ENCODE assay signal across 17 cellular contexts in the genomic region with DNA sequence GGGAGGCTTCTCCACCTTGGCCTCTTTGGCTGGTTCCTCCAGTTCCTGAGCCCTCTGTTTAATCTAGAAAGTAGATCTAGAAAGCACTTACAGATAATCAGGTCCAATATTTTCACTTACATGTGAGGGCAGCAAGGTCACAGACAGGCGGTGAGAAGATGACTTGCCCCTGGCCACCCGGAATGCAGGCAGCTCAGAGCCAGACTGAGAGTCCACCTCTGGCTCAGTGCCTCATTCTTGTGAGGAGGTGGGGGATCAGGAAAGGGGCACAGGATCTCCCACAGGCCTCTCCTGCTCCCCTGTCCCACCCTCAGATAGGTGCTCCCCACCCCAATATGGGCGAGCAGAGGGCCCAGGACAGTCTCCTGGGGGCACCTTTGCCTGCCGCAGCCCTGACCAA. TPM values are rescaled to one million over a fixed set of nuclear protein-coding genes. Genes with fewer than 3 reads are reported as not detected.
DNase-seq lines count a peak whose midpoint lies in the region; ATAC-seq and TF ChIP-seq lines count a peak whose summit lies in the region.
"Had no signal": no experiment of that assay in that cellular context is flagged by ENCODE, and none has a peak within 500 bp of the region (broad histone marks: within the 10 kb centered on the region; RNA-seq: fewer than 3 reads in every experiment).

No MANE protein-coding gene starts in this region.

- no peak overlapping the region for H3K27ac Mint-ChIP-seq in chondrocyte (ENCODE audit: unreplicated experiment)
- H3K27ac Mint-ChIP-seq: CD4-positive, alpha-beta T cell; GM23338; HFFc6; IgD-negative memory B cell had no signal

- H3K36me3 Mint-ChIP-seq in chondrocyte (ENCODE audit: low read depth) = peaks cover 1% of the 10 kb centered on the region

- no peaks in the 10 kb centered on the region for H3K9me3 Mint-ChIP-seq in chondrocyte (ENCODE audit: low read depth)
- H3K9me3 Mint-ChIP-seq: CD4-positive, alpha-beta T cell; GM23338; HFFc6; IgD-negative memory B cell had no signal

- DNase-seq in chondrocyte (ENCODE audit: low spot score) = peak; percentile 43
- peak; percentile 81 for DNase-seq in islet precursor cell
- DNase-seq in retina = peak; percentile 0
- DNase-seq in stimulated activated naive CD8-positive, alpha-beta T cell treated with anti-CD3 and anti-CD28 coated beads, Interleukin-15, Interleukin-2, amounts not matched to agents 100 U/mL and 50 U/mL, for 24 hours = no peak
- no peak for DNase-seq in germinal center (ENCODE audit: low spot score)
- no peak for DNase-seq in 8988T
- DNase-seq: AML-193; CD4-positive, alpha-beta T cell; GDM1; HFFc6 had no signal

- no peak for ATAC-seq in stimulated activated naive CD8-positive, alpha-beta T cell treated with anti-CD3 and anti-CD28 coated beads, Interleukin-15, Interleukin-2, amounts not matched to agents 100 U/mL and 50 U/mL, for 24 hours
- ATAC-seq: A549, HCT116, HepG2 had no signal

- H3K27me3 Mint-ChIP-seq in chondrocyte (ENCODE audit: low read depth) = peaks cover 69% of the 10 kb centered on the region

- H3K4me1 Mint-ChIP-seq in chondrocyte (ENCODE audit: low read depth) = peaks cover 6% of the 10 kb centered on the region

- H3K4me3 Mint-ChIP-seq in chondrocyte (ENCODE audit: unreplicated experiment) = no peak overlapping the region
- H3K4me3 Mint-ChIP-seq: CD4-positive, alpha-beta T cell; GM23338; HFFc6; IgD-negative memory B cell had no signal

- TF ChIP-seq CTCF in chondrocyte (IDR thresholded peaks at IDR 0.05) = no peak

RNA-seq across cellular contexts. Expression of a gene that starts 5.8 kb away (rescaled TPM):
- total RNA-seq in chondrocyte = not detected in 3 replicates
- total RNA-seq: CD4-positive, alpha-beta T cell; GM23338; H7; HFFc6 had no signal

RNA-seq across cellular contexts. Expression of a gene that starts 15.3 kb away (rescaled TPM):
- not detected in 3 replicates for total RNA-seq in chondrocyte
- total RNA-seq: GM23338, H7, HepG2, HFFc6 had no signal

RNA-seq across cellular contexts. Expression of a gene that starts 33.8 kb away (rescaled TPM):
- not detected in 3 replicates for total RNA-seq in chondrocyte
- total RNA-seq: Caco-2; CD4-positive, alpha-beta T cell; GM23338; H7; HepG2; HFFc6 had no signal

Comparison
In these comparisons a context has a peak if more than half of its experiments do, and no peak if none do; other contexts are left out.
1. DNase-seq: peak in chondrocyte (single experiment), islet precursor cell (single experiment) and retina (single experiment); none in stimulated activated naive CD8-positive, alpha-beta T cell treated with anti-CD3 and anti-CD28 coated beads, Interleukin-15, Interleukin-2, amounts not matched to agents 100 U/mL and 50 U/mL, for 24 hours (single experiment), germinal center (single experiment) and 8988T (single experiment).